28 cellular contexts compared by ENCODE assay signal in the genomic region with DNA sequence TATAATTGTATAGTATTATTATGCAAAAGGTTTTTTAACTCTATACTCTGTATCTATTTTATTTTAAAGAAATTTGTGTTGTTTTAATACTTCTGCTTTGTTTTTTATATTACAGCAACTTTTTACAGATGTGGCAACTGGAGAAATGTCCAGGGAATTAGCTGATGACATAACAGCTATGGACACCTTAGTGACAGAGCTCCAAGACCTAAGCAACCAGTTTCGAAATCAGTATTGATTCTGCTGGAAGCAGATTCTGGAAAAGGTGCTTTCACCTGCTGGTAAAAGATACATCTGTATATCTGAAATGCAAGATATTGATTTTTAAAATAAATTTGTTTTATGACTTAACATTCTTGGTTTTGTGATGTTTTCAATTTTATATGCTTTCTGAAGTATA.
"Had no signal": no experiment of that assay in that cellular context is flagged by ENCODE, and none has a peak within 500 bp of the region (broad histone marks: within the 10 kb centered on the region; RNA-seq: fewer than 3 reads in every experiment).

No MANE protein-coding gene starts in this region.

- H3K36me3 Mint-ChIP-seq: natural killer cell, neural progenitor cell had no signal

- H3K27me3 Mint-ChIP-seq: progenitor cell of endocrine pancreas; stimulated activated naive B cell treated with anti-CD40 and anti-IgM and Interleukin-4, amounts not matched to agents 10 μg/mL and 1 μg/mL and 100 μg/mL, for 72 hours; stimulated activated naive CD8-positive, alpha-beta T cell treated with anti-CD3 and anti-CD28 coated beads, Interleukin-15, Interleukin-2, amounts not matched to agents 100 ng/mL and 50 ng/mL, for 24 hours had no signal

- H3K9ac ChIP-seq: neural progenitor cell, parathyroid adenoma had no signal

- H3K27ac Mint-ChIP-seq: natural killer cell; neural progenitor cell; progenitor cell of endocrine pancreas; stimulated activated effector memory CD8-positive, alpha-beta T cell treated with anti-CD3 and anti-CD28 coated beads, Interleukin-12 subunit alpha, Interleukin-12 subunit beta, amount 100 ng/mL, for 72 hours; stimulated activated naive B cell treated with anti-CD40 and anti-IgM and Interleukin-4, amounts not matched to agents 10 μg/mL and 1 μg/mL and 100 μg/mL, for 72 hours; stimulated activated naive CD8-positive, alpha-beta T cell treated with anti-CD3 and anti-CD28 coated beads, Interleukin-15, Interleukin-2, amounts not matched to agents 100 ng/mL and 50 ng/mL, for 24 hours had no signal

- H3K4me1 ChIP-seq: parathyroid adenoma, vagina had no signal

- H3K4me3 ChIP-seq: neural progenitor cell, ovary, psoas muscle, skin epidermis, smooth muscle cell, spleen, stomach, thoracic aorta, thyroid gland, tibial nerve, upper lobe of left lung, vagina had no signal

- FAIRE-seq: urothelium cell line had no signal

- DNase-seq: natural killer cell; occipital lobe; ovary; posterior cingulate gyrus; psoas muscle; right cardiac atrium; spleen; stimulated activated CD4-positive, alpha-beta T cell treated with anti-CD3 and anti-CD28 coated beads, Interleukin-12 subunit alpha, Interleukin-12 subunit beta, amount 100 ng/mL, for 4 hours; stimulated activated CD4-positive, alpha-beta T cell treated with anti-CD3 and anti-CD28 coated beads, Interleukin-1b, Interleukin-23, amount 100 ng/mL, for 48 hours; stimulated activated CD4-positive, alpha-beta T cell treated with anti-CD3 and anti-CD28 coated beads, Interleukin-4, amount 100 ng/mL, for 1 hour; stimulated activated naive B cell treated with anti-CD40 and anti-IgM and Interleukin-4, amounts not matched to agents 10 μg/mL and 1 μg/mL and 100 μg/mL, for 72 hours; stimulated activated naive CD4-positive, alpha-beta T cell treated with Interleukin-2 at 50 U/mL for 16 hours; stomach; thyroid gland; trophoblast cell; upper lobe of left lung had no signal

- H3K79me2 ChIP-seq: parathyroid adenoma had no signal

- H3K4me1 Mint-ChIP-seq: natural killer cell; stimulated activated effector memory CD8-positive, alpha-beta T cell treated with anti-CD3 and anti-CD28 coated beads, Interleukin-12 subunit alpha, Interleukin-12 subunit beta, amount 100 ng/mL, for 72 hours had no signal

- H3K36me3 ChIP-seq: neural progenitor cell, ovary, thoracic aorta, thyroid gland had no signal

- H3K9me3 Mint-ChIP-seq: natural killer cell; nephron; neural progenitor cell; stimulated activated effector memory CD8-positive, alpha-beta T cell treated with anti-CD3 and anti-CD28 coated beads, Interleukin-12 subunit alpha, Interleukin-12 subunit beta, amount 100 ng/mL, for 72 hours; stimulated activated naive B cell treated with anti-CD40 and anti-IgM and Interleukin-4, amounts not matched to agents 10 μg/mL and 1 μg/mL and 100 μg/mL, for 72 hours; stimulated activated naive CD8-positive, alpha-beta T cell treated with anti-CD3 and anti-CD28 coated beads, Interleukin-15, Interleukin-2, amounts not matched to agents 100 ng/mL and 50 ng/mL, for 24 hours had no signal

- H3K9me3 ChIP-seq: ovary, psoas muscle, spleen, stomach, thoracic aorta, thyroid gland, tibial nerve, upper lobe of left lung, vagina had no signal

- H3K4me3 Mint-ChIP-seq: natural killer cell; nephron; neural progenitor cell; stimulated activated effector memory CD8-positive, alpha-beta T cell treated with anti-CD3 and anti-CD28 coated beads, Interleukin-12 subunit alpha, Interleukin-12 subunit beta, amount 100 ng/mL, for 72 hours; stimulated activated naive B cell treated with anti-CD40 and anti-IgM and Interleukin-4, amounts not matched to agents 10 μg/mL and 1 μg/mL and 100 μg/mL, for 72 hours; stimulated activated naive CD8-positive, alpha-beta T cell treated with anti-CD3 and anti-CD28 coated beads, Interleukin-15, Interleukin-2, amounts not matched to agents 100 ng/mL and 50 ng/mL, for 24 hours had no signal

- H3K27me3 ChIP-seq: neural progenitor cell, ovary, spleen, stomach, thyroid gland, tibial nerve, upper lobe of left lung, vagina had no signal

- H2AFZ ChIP-seq: neural progenitor cell, parathyroid adenoma had no signal

- H3K27ac ChIP-seq: neural progenitor cell, ovary, parathyroid adenoma, psoas muscle, skin epidermis, spleen, stomach, thoracic aorta, thyroid gland, tibial nerve, upper lobe of left lung, vagina had no signal

- H3K4me2 ChIP-seq: neural progenitor cell, smooth muscle cell had no signal

- ATAC-seq: natural killer cell; psoas muscle; right cardiac atrium; stimulated activated effector memory CD8-positive, alpha-beta T cell treated with anti-CD3 and anti-CD28 coated beads, Interleukin-12 subunit alpha, Interleukin-12 subunit beta, amount 100 ng/mL, for 72 hours; stimulated activated naive B cell treated with anti-CD40 and anti-IgM and Interleukin-4, amounts not matched to agents 10 μg/mL and 1 μg/mL and 100 μg/mL, for 72 hours had no signal
